Comparison of ENCODE assay signal across 11 cellular contexts in genomic region chr14:60632777-60633176, GRCh38.
A peak's percentile ranks its signal among the peaks of the same experiment; 100 is the strongest.
DNase-seq lines count a peak whose midpoint lies in the region; ATAC-seq, FAIRE-seq and TF ChIP-seq lines count a peak whose summit lies in the region.
"Had no signal": no experiment of that assay in that cellular context is flagged by ENCODE, and none has a peak within 500 bp of the region (broad histone marks: within the 10 kb centered on the region; RNA-seq: fewer than 3 reads in every experiment).

No MANE protein-coding gene starts in this region.

- peaks cover 0 to 10% (median 7%) of the 10 kb centered on the region in 10 experiments; a peak in 14 of 20 replicates for H3K4me1 ChIP-seq in BLaER1 treated with 17β-estradiol and CSF1 and Interleukin-3, amounts not matched to agents 10 nM and 100 nM
- peaks cover 23% of the 10 kb centered on the region for H3K4me1 ChIP-seq in OCI-LY3 (ENCODE audit: low read length)

- no peaks in the 10 kb centered on the region for H4K20me1 ChIP-seq in BLaER1 treated with 17β-estradiol and CSF1 and Interleukin-3, amounts not matched to agents 10 nM and 100 nM
- no peaks in the 10 kb centered on the region for H4K20me1 ChIP-seq in OCI-LY3 (ENCODE audit: insufficient read depth, low read length)

- H3K9me3 ChIP-seq in BLaER1 treated with 17β-estradiol and CSF1 and Interleukin-3, amounts not matched to agents 10 nM and 100 nM (replicated peaks in 1 of 11) = peaks cover 7 to 10% (median 8%) of the 10 kb centered on the region in 11 experiments; a peak in 21 of 22 replicates
- no peaks in the 10 kb centered on the region for H3K9me3 ChIP-seq in OCI-LY3 (ENCODE audit: insufficient read depth, low read length)
- H3K9me3 ChIP-seq: left lung had no signal

- no peak overlapping the region for H3K4me3 ChIP-seq in BLaER1 treated with 17β-estradiol and CSF1 and Interleukin-3, amounts not matched to agents 10 nM and 100 nM
- peak overlapping the region; percentile 37 for H3K4me3 ChIP-seq in OCI-LY3 (ENCODE audit: low read length)
- H3K4me3 ChIP-seq: left lung had no signal

- H3K4me2 ChIP-seq in BLaER1 treated with 17β-estradiol and CSF1 and Interleukin-3, amounts not matched to agents 10 nM and 100 nM = peak overlapping the region in 8 of 11 experiments; percentile 24 to 70 (median 57); a peak in 16 of 22 replicates
- peak overlapping the region; percentile 71 for H3K4me2 ChIP-seq in OCI-LY3 (ENCODE audit: low read length)

- H3K27ac ChIP-seq in BLaER1 treated with 17β-estradiol and CSF1 and Interleukin-3, amounts not matched to agents 10 nM and 100 nM = no peak overlapping the region
- no peak overlapping the region for H3K27ac ChIP-seq in OCI-LY3 (ENCODE audit: low read length)
- H3K27ac ChIP-seq: left lung had no signal

- no peak for DNase-seq in H54 (ENCODE audit: insufficient read length, low spot score)
- DNase-seq in glomerular visceral epithelial cell (ENCODE audit: extremely low spot score) = no peak
- DNase-seq in COLO668 (lab: John Stamatoyannopoulos, UW; ENCODE audit: unreplicated experiment) = no peak
- DNase-seq in activated CD4-positive, alpha-beta T cell treated with anti-CD3 and anti-CD28 coated beads for 1 hour = no peak
- DNase-seq: left lung; stimulated activated naive CD4-positive, alpha-beta T cell treated with Interleukin-2 at 50 U/mL for 16 hours had no signal

- H3K36me3 ChIP-seq in BLaER1 treated with 17β-estradiol and CSF1 and Interleukin-3, amounts not matched to agents 10 nM and 100 nM = no peaks in the 10 kb centered on the region
- H3K36me3 ChIP-seq in OCI-LY3 (replicated peaks; ENCODE audit: low read depth, low read length) = no peaks in the 10 kb centered on the region
- H3K36me3 ChIP-seq: left lung had no signal

- no peak overlapping the region for H2AFZ ChIP-seq in OCI-LY3 (ENCODE audit: low read depth, low read length)

- H3K9ac ChIP-seq in BLaER1 treated with 17β-estradiol and CSF1 and Interleukin-3, amounts not matched to agents 10 nM and 100 nM = no peak overlapping the region
- no peak overlapping the region for H3K9ac ChIP-seq in OCI-LY3 (ENCODE audit: low read length)

- FAIRE-seq in H54 (lab: Jason Lieb, UNC) = no peak

- ATAC-seq in GM19438 (IDR thresholded peaks at IDR 0.05; ENCODE audit: low read depth, unreplicated experiment) (peak; percentile 89), HG03066 (IDR thresholded peaks at IDR 0.05; ENCODE audit: low read depth, unreplicated experiment) (peak; percentile 53)
- ATAC-seq: esophagus mucosa, left lung had no signal

- no peaks in the 10 kb centered on the region for H3K79me2 ChIP-seq in OCI-LY3 (ENCODE audit: low read length)

- no peak for TF ChIP-seq POLR2A in H54 (IDR thresholded peaks at IDR 0.05; ENCODE audit: low read depth, low read length)

- TF ChIP-seq CTCF in OCI-LY3 (IDR thresholded peaks at IDR 0.05; ENCODE audit: low read depth, low read length) = no peak

- peaks cover 0 to 13% (median 7%) of the 10 kb centered on the region in 11 experiments; a peak in 15 of 22 replicates for H3K27me3 ChIP-seq in BLaER1 treated with 17β-estradiol and CSF1 and Interleukin-3, amounts not matched to agents 10 nM and 100 nM
- H3K27me3 ChIP-seq in OCI-LY3 (ENCODE audit: low read depth, low read length) = no peaks in the 10 kb centered on the region
